ENCODE assay signal across 1 cellular context in the genomic region with DNA sequence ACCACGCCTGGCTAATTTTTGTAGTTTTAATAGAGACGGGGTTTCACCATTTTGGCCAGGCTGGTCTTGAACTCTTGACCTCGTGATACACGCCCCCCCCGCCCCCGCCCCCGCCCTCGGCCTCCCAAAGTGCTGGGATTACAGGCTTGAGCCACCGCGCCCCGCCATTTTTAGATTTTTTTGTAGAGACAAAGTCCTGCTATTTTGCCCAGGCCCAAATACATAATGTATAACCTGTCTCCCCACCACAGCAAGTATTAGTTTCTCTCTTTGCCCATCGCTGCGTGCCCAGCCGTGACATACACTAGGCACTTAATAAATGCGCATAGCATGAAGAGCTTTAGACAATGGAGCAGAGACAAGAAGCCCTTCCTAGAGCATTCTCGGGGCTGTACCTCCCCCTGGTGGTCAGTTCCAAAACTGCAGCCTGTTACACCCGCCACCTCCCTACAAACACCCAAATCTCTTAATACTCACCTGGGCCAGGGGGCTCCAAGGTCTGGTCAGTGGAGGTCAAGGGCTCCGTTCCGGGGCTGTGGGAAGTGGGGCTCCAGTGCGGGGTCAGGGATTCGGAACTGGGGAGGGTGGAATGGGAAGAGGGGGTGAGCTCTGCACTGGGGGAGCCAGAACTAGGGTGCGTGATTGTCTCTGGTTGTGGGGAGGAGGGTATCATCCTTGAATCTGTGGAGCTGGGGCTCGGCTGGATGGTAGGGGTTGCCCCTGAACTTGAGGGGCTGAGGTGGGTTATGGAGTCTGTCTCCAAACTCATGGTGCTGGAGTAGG.
TF ChIP-seq lines count a peak whose summit lies in the region.

No MANE protein-coding gene starts in this region.

TF ChIP-seq in SK-N-SH treated with all-trans-retinoic acid at 6 μM for 48 hours, 23 proteins besides CTCF, POLR2A, EP300 and RAD21 (continued from another document):
- TF ChIP-seq, protein P1, sequence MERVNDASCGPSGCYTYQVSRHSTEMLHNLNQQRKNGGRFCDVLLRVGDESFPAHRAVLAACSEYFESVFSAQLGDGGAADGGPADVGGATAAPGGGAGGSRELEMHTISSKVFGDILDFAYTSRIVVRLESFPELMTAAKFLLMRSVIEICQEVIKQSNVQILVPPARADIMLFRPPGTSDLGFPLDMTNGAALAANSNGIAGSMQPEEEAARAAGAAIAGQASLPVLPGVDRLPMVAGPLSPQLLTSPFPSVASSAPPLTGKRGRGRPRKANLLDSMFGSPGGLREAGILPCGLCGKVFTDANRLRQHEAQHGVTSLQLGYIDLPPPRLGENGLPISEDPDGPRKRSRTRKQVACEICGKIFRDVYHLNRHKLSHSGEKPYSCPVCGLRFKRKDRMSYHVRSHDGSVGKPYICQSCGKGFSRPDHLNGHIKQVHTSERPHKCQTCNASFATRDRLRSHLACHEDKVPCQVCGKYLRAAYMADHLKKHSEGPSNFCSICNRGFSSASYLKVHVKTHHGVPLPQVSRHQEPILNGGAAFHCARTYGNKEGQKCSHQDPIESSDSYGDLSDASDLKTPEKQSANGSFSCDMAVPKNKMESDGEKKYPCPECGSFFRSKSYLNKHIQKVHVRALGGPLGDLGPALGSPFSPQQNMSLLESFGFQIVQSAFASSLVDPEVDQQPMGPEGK (CRISPR knock-in tag; IDR thresholded peaks at IDR 0.05; ENCODE audit: borderline replicate concordance): no peak
- TF ChIP-seq SNAI2 (CRISPR knock-in tag; IDR thresholded peaks at IDR 0.05): no peak
- TF ChIP-seq, protein P2, sequence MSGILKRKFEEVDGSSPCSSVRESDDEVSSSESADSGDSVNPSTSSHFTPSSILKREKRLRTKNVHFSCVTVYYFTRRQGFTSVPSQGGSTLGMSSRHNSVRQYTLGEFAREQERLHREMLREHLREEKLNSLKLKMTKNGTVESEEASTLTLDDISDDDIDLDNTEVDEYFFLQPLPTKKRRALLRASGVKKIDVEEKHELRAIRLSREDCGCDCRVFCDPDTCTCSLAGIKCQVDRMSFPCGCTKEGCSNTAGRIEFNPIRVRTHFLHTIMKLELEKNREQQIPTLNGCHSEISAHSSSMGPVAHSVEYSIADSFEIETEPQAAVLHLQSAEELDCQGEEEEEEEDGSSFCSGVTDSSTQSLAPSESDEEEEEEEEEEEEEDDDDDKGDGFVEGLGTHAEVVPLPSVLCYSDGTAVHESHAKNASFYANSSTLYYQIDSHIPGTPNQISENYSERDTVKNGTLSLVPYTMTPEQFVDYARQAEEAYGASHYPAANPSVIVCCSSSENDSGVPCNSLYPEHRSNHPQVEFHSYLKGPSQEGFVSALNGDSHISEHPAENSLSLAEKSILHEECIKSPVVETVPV (CRISPR knock-in tag; IDR thresholded peaks at IDR 0.05): no peak
- TF ChIP-seq PPARA (CRISPR knock-in tag; IDR thresholded peaks at IDR 0.05; ENCODE audit: borderline replicate concordance): no peak
- TF ChIP-seq, protein P3, sequence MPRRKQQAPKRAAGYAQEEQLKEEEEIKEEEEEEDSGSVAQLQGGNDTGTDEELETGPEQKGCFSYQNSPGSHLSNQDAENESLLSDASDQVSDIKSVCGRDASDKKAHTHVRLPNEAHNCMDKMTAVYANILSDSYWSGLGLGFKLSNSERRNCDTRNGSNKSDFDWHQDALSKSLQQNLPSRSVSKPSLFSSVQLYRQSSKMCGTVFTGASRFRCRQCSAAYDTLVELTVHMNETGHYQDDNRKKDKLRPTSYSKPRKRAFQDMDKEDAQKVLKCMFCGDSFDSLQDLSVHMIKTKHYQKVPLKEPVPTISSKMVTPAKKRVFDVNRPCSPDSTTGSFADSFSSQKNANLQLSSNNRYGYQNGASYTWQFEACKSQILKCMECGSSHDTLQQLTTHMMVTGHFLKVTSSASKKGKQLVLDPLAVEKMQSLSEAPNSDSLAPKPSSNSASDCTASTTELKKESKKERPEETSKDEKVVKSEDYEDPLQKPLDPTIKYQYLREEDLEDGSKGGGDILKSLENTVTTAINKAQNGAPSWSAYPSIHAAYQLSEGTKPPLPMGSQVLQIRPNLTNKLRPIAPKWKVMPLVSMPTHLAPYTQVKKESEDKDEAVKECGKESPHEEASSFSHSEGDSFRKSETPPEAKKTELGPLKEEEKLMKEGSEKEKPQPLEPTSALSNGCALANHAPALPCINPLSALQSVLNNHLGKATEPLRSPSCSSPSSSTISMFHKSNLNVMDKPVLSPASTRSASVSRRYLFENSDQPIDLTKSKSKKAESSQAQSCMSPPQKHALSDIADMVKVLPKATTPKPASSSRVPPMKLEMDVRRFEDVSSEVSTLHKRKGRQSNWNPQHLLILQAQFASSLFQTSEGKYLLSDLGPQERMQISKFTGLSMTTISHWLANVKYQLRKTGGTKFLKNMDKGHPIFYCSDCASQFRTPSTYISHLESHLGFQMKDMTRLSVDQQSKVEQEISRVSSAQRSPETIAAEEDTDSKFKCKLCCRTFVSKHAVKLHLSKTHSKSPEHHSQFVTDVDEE (CRISPR knock-in tag; IDR thresholded peaks at IDR 0.05): no peak
- TF ChIP-seq ZNF70 (CRISPR knock-in tag; IDR thresholded peaks at IDR 0.05): no peak
